Comparison of ENCODE assay signal across 1 cellular context in the genomic region with DNA sequence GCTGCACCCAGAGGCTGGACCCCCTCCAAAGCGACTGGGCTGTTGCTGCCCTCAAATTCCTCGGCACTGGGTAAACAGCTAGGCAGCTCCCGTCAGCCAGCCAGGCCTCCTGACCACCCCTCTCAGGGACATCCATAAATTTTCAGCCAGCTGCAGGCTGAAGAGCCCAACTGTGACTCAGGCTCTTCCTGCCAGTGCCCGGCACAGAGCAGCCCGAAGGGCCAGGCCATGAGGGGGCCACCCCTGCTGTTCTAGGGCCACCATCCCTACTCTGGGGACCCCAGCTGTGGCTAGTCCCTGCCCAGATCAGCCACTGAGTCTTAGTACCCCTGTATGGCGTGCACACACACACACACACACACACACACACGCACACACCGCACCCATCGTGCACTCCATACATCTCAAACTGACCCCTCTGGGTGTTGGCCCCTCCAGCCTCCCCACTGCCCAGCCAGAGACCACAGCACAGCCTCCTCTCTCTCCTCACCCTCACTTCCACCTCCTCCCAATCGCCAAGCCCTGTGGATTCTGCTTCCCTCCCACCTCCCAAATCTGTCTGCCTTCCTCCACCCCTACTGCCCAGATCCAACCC.
A peak's percentile ranks its signal among the peaks of the same experiment; 100 is the strongest.
TF ChIP-seq lines count a peak whose summit lies in the region.

No MANE protein-coding gene starts in this region.

TF ChIP-seq in K562, 482 proteins besides CTCF, POLR2A, EP300 and RAD21 (continued from another document):
- TF ChIP-seq, protein P1, sequence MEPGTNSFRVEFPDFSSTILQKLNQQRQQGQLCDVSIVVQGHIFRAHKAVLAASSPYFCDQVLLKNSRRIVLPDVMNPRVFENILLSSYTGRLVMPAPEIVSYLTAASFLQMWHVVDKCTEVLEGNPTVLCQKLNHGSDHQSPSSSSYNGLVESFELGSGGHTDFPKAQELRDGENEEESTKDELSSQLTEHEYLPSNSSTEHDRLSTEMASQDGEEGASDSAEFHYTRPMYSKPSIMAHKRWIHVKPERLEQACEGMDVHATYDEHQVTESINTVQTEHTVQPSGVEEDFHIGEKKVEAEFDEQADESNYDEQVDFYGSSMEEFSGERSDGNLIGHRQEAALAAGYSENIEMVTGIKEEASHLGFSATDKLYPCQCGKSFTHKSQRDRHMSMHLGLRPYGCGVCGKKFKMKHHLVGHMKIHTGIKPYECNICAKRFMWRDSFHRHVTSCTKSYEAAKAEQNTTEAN (CRISPR knock-in tag; IDR thresholded peaks at IDR 0.05), result no peak
- TF ChIP-seq LARP7 (IDR thresholded peaks at IDR 0.05) (peak; percentile 28; the same call in 1 of the 2 replicates), ZBED1 (IDR thresholded peaks at IDR 0.05) (no peak), ZNF41 (CRISPR knock-in tag; conservative IDR thresholded peaks at IDR 0.05) (no peak), RUNX1 (IDR thresholded peaks at IDR 0.05; ENCODE audit: low read depth) (no peak), TCFL5 (CRISPR knock-in tag; conservative IDR thresholded peaks at IDR 0.05) (0 out of 2 replicates have a peak, but pooled peaks have one; percentile 37), E2F3 (CRISPR knock-in tag; IDR thresholded peaks at IDR 0.05) (no peak), ZFP1 (CRISPR knock-in tag; IDR thresholded peaks at IDR 0.05) (0 out of 2 replicates have a peak, but pooled peaks have one; percentile 35), ZBTB1 (CRISPR knock-in tag; IDR thresholded peaks at IDR 0.05; ENCODE audit: borderline replicate concordance, low read depth) (no peak), KLF10 (CRISPR knock-in tag; IDR thresholded peaks at IDR 0.05) (no peak), SIN3B (IDR thresholded peaks at IDR 0.05; ENCODE audit: low read depth) (no peak), NFRKB (IDR thresholded peaks at IDR 0.05; ENCODE audit: low read depth) (0 out of 2 replicates have a peak, but pooled peaks have one; percentile 26), HMG20A (CRISPR knock-in tag; conservative IDR thresholded peaks at IDR 0.05) (no peak), ZNF785 (CRISPR knock-in tag; IDR thresholded peaks at IDR 0.05) (0 out of 2 replicates have a peak, but pooled peaks have one; percentile 36), ZNF239 (CRISPR knock-in tag; IDR thresholded peaks at IDR 0.05) (peak; percentile 33; the same call in 1 of the 2 replicates), MYC (IDR thresholded peaks at IDR 0.05; ENCODE audit: low read depth, low read length) (no peak), MYC (CRISPR knock-in tag; IDR thresholded peaks at IDR 0.05; ENCODE audit: borderline replicate concordance, low read depth) (0 out of 2 replicates have a peak, but pooled peaks have one; percentile 27), DMBX1 (CRISPR knock-in tag; IDR thresholded peaks at IDR 0.05; ENCODE audit: borderline replicate concordance) (0 out of 2 replicates have a peak, but pooled peaks have one; percentile 39), SPI1 (IDR thresholded peaks at IDR 0.05; ENCODE audit: borderline replicate concordance, low read depth, low read length) (no peak), PTTG1 (tag; IDR thresholded peaks at IDR 0.05; ENCODE audit: low read depth) (no peak), PURB (CRISPR knock-in tag; IDR thresholded peaks at IDR 0.05; ENCODE audit: low read depth) (no peak), NFXL1 (CRISPR knock-in tag; IDR thresholded peaks at IDR 0.05) (0 out of 2 replicates have a peak, but pooled peaks have one; percentile 55), ZEB2 (IDR thresholded peaks at IDR 0.05) (no peak), ZNF57 (CRISPR knock-in tag; IDR thresholded peaks at IDR 0.05) (0 out of 2 replicates have a peak, but pooled peaks have one; percentile 54), ZBTB17 (CRISPR knock-in tag; IDR thresholded peaks at IDR 0.05) (0 out of 2 replicates have a peak, but pooled peaks have one; percentile 31), U2AF2 (optimal IDR thresholded peaks at IDR 0.05; ENCODE audit: low read depth, low read length) (no peak)
- TF ChIP-seq, protein P2, sequence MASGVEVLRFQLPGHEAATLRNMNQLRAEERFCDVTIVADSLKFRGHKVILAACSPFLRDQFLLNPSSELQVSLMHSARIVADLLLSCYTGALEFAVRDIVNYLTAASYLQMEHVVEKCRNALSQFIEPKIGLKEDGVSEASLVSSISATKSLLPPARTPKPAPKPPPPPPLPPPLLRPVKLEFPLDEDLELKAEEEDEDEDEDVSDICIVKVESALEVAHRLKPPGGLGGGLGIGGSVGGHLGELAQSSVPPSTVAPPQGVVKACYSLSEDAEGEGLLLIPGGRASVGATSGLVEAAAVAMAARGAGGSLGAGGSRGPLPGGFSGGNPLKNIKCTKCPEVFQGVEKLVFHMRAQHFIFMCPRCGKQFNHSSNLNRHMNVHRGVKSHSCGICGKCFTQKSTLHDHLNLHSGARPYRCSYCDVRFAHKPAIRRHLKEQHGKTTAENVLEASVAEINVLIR (CRISPR knock-in tag; IDR thresholded peaks at IDR 0.05), result peak; percentile 32; the same call in 1 of the 2 replicates
- TF ChIP-seq, protein P3, sequence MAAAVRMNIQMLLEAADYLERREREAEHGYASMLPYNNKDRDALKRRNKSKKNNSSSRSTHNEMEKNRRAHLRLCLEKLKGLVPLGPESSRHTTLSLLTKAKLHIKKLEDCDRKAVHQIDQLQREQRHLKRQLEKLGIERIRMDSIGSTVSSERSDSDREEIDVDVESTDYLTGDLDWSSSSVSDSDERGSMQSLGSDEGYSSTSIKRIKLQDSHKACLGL (CRISPR knock-in tag; IDR thresholded peaks at IDR 0.05; ENCODE audit: borderline replicate concordance, poor library complexity, severe bottlenecking), result no peak
- TF ChIP-seq, protein P4, sequence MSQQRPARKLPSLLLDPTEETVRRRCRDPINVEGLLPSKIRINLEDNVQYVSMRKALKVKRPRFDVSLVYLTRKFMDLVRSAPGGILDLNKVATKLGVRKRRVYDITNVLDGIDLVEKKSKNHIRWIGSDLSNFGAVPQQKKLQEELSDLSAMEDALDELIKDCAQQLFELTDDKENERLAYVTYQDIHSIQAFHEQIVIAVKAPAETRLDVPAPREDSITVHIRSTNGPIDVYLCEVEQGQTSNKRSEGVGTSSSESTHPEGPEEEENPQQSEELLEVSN (IDR thresholded peaks at IDR 0.05; ENCODE audit: borderline replicate concordance in 1 of 2, extremely low read depth in 1 of 2, insufficient read depth in 1 of 2, insufficient read length in 1 of 2, low read depth in 1 of 2, low read length in 1 of 2, poor library complexity in 1 of 2, severe bottlenecking in 1 of 2), result no peak
- TF ChIP-seq, protein P5, sequence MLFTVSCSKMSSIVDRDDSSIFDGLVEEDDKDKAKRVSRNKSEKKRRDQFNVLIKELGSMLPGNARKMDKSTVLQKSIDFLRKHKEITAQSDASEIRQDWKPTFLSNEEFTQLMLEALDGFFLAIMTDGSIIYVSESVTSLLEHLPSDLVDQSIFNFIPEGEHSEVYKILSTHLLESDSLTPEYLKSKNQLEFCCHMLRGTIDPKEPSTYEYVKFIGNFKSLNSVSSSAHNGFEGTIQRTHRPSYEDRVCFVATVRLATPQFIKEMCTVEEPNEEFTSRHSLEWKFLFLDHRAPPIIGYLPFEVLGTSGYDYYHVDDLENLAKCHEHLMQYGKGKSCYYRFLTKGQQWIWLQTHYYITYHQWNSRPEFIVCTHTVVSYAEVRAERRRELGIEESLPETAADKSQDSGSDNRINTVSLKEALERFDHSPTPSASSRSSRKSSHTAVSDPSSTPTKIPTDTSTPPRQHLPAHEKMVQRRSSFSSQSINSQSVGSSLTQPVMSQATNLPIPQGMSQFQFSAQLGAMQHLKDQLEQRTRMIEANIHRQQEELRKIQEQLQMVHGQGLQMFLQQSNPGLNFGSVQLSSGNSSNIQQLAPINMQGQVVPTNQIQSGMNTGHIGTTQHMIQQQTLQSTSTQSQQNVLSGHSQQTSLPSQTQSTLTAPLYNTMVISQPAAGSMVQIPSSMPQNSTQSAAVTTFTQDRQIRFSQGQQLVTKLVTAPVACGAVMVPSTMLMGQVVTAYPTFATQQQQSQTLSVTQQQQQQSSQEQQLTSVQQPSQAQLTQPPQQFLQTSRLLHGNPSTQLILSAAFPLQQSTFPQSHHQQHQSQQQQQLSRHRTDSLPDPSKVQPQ (CRISPR knock-in tag; IDR thresholded peaks at IDR 0.05; ENCODE audit: borderline replicate concordance), result 0 out of 2 replicates have a peak, but pooled peaks have one; percentile 51
- TF ChIP-seq, protein P6, sequence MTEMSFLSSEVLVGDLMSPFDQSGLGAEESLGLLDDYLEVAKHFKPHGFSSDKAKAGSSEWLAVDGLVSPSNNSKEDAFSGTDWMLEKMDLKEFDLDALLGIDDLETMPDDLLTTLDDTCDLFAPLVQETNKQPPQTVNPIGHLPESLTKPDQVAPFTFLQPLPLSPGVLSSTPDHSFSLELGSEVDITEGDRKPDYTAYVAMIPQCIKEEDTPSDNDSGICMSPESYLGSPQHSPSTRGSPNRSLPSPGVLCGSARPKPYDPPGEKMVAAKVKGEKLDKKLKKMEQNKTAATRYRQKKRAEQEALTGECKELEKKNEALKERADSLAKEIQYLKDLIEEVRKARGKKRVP (CRISPR knock-in tag; IDR thresholded peaks at IDR 0.05), result 0 out of 2 replicates have a peak, but pooled peaks have one; percentile 25
- TF ChIP-seq, protein P7, sequence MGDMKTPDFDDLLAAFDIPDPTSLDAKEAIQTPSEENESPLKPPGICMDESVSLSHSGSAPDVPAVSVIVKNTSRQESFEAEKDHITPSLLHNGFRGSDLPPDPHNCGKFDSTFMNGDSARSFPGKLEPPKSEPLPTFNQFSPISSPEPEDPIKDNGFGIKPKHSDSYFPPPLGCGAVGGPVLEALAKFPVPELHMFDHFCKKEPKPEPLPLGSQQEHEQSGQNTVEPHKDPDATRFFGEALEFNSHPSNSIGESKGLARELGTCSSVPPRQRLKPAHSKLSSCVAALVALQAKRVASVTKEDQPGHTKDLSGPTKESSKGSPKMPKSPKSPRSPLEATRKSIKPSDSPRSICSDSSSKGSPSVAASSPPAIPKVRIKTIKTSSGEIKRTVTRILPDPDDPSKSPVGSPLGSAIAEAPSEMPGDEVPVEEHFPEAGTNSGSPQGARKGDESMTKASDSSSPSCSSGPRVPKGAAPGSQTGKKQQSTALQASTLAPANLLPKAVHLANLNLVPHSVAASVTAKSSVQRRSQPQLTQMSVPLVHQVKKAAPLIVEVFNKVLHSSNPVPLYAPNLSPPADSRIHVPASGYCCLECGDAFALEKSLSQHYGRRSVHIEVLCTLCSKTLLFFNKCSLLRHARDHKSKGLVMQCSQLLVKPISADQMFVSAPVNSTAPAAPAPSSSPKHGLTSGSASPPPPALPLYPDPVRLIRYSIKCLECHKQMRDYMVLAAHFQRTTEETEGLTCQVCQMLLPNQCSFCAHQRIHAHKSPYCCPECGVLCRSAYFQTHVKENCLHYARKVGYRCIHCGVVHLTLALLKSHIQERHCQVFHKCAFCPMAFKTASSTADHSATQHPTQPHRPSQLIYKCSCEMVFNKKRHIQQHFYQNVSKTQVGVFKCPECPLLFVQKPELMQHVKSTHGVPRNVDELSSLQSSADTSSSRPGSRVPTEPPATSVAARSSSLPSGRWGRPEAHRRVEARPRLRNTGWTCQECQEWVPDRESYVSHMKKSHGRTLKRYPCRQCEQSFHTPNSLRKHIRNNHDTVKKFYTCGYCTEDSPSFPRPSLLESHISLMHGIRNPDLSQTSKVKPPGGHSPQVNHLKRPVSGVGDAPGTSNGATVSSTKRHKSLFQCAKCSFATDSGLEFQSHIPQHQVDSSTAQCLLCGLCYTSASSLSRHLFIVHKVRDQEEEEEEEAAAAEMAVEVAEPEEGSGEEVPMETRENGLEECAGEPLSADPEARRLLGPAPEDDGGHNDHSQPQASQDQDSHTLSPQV (IDR thresholded peaks at IDR 0.05), result peak; percentile 17
- TF ChIP-seq, protein P8, sequence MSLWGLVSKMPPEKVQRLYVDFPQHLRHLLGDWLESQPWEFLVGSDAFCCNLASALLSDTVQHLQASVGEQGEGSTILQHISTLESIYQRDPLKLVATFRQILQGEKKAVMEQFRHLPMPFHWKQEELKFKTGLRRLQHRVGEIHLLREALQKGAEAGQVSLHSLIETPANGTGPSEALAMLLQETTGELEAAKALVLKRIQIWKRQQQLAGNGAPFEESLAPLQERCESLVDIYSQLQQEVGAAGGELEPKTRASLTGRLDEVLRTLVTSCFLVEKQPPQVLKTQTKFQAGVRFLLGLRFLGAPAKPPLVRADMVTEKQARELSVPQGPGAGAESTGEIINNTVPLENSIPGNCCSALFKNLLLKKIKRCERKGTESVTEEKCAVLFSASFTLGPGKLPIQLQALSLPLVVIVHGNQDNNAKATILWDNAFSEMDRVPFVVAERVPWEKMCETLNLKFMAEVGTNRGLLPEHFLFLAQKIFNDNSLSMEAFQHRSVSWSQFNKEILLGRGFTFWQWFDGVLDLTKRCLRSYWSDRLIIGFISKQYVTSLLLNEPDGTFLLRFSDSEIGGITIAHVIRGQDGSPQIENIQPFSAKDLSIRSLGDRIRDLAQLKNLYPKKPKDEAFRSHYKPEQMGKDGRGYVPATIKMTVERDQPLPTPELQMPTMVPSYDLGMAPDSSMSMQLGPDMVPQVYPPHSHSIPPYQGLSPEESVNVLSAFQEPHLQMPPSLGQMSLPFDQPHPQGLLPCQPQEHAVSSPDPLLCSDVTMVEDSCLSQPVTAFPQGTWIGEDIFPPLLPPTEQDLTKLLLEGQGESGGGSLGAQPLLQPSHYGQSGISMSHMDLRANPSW (CRISPR knock-in tag; IDR thresholded peaks at IDR 0.05), result no peak
- TF ChIP-seq, protein P9, sequence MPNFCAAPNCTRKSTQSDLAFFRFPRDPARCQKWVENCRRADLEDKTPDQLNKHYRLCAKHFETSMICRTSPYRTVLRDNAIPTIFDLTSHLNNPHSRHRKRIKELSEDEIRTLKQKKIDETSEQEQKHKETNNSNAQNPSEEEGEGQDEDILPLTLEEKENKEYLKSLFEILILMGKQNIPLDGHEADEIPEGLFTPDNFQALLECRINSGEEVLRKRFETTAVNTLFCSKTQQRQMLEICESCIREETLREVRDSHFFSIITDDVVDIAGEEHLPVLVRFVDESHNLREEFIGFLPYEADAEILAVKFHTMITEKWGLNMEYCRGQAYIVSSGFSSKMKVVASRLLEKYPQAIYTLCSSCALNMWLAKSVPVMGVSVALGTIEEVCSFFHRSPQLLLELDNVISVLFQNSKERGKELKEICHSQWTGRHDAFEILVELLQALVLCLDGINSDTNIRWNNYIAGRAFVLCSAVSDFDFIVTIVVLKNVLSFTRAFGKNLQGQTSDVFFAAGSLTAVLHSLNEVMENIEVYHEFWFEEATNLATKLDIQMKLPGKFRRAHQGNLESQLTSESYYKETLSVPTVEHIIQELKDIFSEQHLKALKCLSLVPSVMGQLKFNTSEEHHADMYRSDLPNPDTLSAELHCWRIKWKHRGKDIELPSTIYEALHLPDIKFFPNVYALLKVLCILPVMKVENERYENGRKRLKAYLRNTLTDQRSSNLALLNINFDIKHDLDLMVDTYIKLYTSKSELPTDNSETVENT (CRISPR knock-in tag; IDR thresholded peaks at IDR 0.05), result 0 out of 2 replicates have a peak, but pooled peaks have one; percentile 14
